ENCODE assay signal across 18 cellular contexts in the genomic region with DNA sequence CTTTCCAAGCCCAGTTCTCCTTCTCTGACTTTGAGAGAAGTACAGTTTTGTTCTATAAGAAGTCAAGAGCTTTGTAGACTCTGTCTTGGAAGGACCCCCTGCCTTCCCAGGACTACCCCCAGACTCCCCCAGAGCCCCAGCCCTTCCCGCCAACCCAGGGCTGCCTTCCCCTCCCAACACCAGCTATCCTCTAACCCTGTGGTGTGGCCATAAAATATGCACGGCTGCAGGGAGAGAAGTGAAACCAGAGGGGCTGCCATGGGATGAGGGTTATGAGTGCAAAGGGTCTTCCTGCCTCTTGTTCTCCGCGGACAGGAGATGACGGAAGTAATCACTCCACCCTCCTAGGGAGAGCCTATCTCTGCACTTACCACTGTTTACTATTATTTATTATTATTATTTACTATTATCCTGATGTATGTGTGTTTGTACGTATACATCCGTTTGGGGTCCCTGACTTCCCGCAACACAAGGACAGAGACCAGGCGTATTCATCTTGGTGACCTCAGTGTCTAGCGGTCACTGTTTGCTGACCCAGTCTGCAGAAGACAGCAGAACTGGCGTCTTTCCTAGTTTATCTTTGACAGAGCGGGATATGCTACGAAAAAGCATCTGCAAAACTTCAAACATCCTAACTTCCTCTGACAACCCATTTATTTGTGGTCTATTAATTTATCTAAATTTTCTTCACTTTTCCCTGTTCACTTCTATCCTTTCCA. TPM values are rescaled to one million over a fixed set of nuclear protein-coding genes. Genes with fewer than 3 reads are reported as not detected.
DNase-seq lines count a peak whose midpoint lies in the region; ATAC-seq and TF ChIP-seq lines count a peak whose summit lies in the region.
"Had no signal": no experiment of that assay in that cellular context is flagged by ENCODE, and none has a peak within 500 bp of the region (broad histone marks: within the 10 kb centered on the region; RNA-seq: fewer than 3 reads in every experiment).

No MANE protein-coding gene starts in this region.

- peaks cover 61% of the 10 kb centered on the region for H3K4me1 Mint-ChIP-seq in GM23338

- peaks cover 29% of the 10 kb centered on the region for H3K27me3 Mint-ChIP-seq in GM23338 (ENCODE audit: insufficient read depth, low read depth, poor library complexity)

- peaks cover 16% of the 10 kb centered on the region for H3K27me3 ChIP-seq in GM23338 (ENCODE audit: insufficient read depth)
- H3K27me3 ChIP-seq in suprapubic skin: no peaks in the 10 kb centered on the region

- H3K36me3 ChIP-seq in GM23338 (ENCODE audit: insufficient read depth) (no peaks in the 10 kb centered on the region; the same call in 1 of the 2 replicates), suprapubic skin (no peaks in the 10 kb centered on the region)
- H3K36me3 ChIP-seq: WERI-Rb-1 had no signal

- H3K4me2 ChIP-seq in GM23338: no peak overlapping the region

- no peak for TF ChIP-seq CTCF in GM23338 (conservative IDR thresholded peaks at IDR 0.05; ENCODE audit: low read depth in 2 of 2)
- TF ChIP-seq CTCF in NB4 (IDR thresholded peaks at IDR 0.05; ENCODE audit: low read depth, low read length): no peak
- no peak for TF ChIP-seq CTCF in suprapubic skin (IDR thresholded peaks at IDR 0.05)

- H2AFZ ChIP-seq in GM23338: no peak overlapping the region

- H3K4me3 ChIP-seq in GM23338 (no peak overlapping the region), NB4 (ENCODE audit: low read depth, low read length) (no peak overlapping the region), suprapubic skin (no peak overlapping the region)

- peaks cover 8% of the 10 kb centered on the region for H3F3A ChIP-seq in GM23338 (replicated peaks; ENCODE audit: low read depth)

- H3K9me3 ChIP-seq in suprapubic skin: no peaks in the 10 kb centered on the region

- no peaks in the 10 kb centered on the region for H3K9me3 Mint-ChIP-seq in GM23338
- H3K9me3 Mint-ChIP-seq: activated CD4-positive, alpha-beta memory T cell treated with anti-CD3 and anti-CD28 coated beads for 36 hours; activated naive CD4-positive, alpha-beta T cell treated with anti-CD3 and anti-CD28 coated beads, Interleukin-2, amount 10 ng/mL, durations not matched to agents 7 days and 5 days had no signal

- no peak for TF ChIP-seq EP300 in suprapubic skin (IDR thresholded peaks at IDR 0.05)

- 0 out of 2 replicates have a peak overlapping the region, but pooled peaks have one; percentile 17 for H3K27ac Mint-ChIP-seq in GM23338
- H3K27ac Mint-ChIP-seq: activated CD4-positive, alpha-beta memory T cell treated with anti-CD3 and anti-CD28 coated beads for 36 hours; activated naive CD4-positive, alpha-beta T cell treated with anti-CD3 and anti-CD28 coated beads, Interleukin-2, amount 10 ng/mL, durations not matched to agents 7 days and 5 days had no signal

- no peaks in the 10 kb centered on the region for H3K9me2 ChIP-seq in GM23338 (ENCODE audit: insufficient read depth)

- 84% methylated on average over 13 of the region's 13 CpGs for WGBS in suprapubic skin

- H3K4me1 ChIP-seq in GM23338 (ENCODE audit: insufficient read depth) (peaks cover 49% of the 10 kb centered on the region), suprapubic skin (peaks cover 77% of the 10 kb centered on the region)

- no peak for ATAC-seq in GM23338
- ATAC-seq: sciatic nerve had no signal

- H4K20me1 ChIP-seq in GM23338 (replicated peaks; ENCODE audit: insufficient read depth): no peaks in the 10 kb centered on the region

- H3K27ac ChIP-seq in GM23338 (ENCODE audit: low read depth) (no peak overlapping the region), suprapubic skin (peak overlapping the region; percentile 42)
- H3K27ac ChIP-seq: WERI-Rb-1 had no signal

- H3K36me3 Mint-ChIP-seq in GM23338 (ENCODE audit: low read depth): peaks cover under 1% of the 10 kb centered on the region; the same call in 1 of the 3 replicates
- H3K36me3 Mint-ChIP-seq: activated CD4-positive, alpha-beta memory T cell treated with anti-CD3 and anti-CD28 coated beads for 36 hours; activated naive CD4-positive, alpha-beta T cell treated with anti-CD3 and anti-CD28 coated beads, Interleukin-2, amount 10 ng/mL, durations not matched to agents 7 days and 5 days had no signal

- no peak overlapping the region for H3K4me3 Mint-ChIP-seq in GM23338
- H3K4me3 Mint-ChIP-seq: activated CD4-positive, alpha-beta memory T cell treated with anti-CD3 and anti-CD28 coated beads for 36 hours; activated naive CD4-positive, alpha-beta T cell treated with anti-CD3 and anti-CD28 coated beads, Interleukin-2, amount 10 ng/mL, durations not matched to agents 7 days and 5 days had no signal

- DNase-seq in GM23338 (ENCODE audit: low spot score) (no peak), NB4 (ENCODE audit: low read depth) (peak; percentile 47), globus pallidus (ENCODE audit: low spot score) (peak; percentile 24), suprapubic skin (ENCODE audit: low spot score in 2 of 2) (no peak), OCI-M2 (lab: John Stamatoyannopoulos, UW; ENCODE audit: unreplicated experiment) (no peak)
- no peak for DNase-seq in stimulated activated naive CD4-positive, alpha-beta T cell treated with Interleukin-2 at 50 U/mL for 16 hours (lab: John Stamatoyannopoulos, UW)
- DNase-seq in activated T-cell treated with anti-CD3 and anti-CD28 coated beads, Interleukin-2, amount 50 U/mL, for 1 hour: no peak
- DNase-seq: activated CD4-positive, alpha-beta memory T cell treated with anti-CD3 and anti-CD28 coated beads for 36 hours; activated naive CD4-positive, alpha-beta T cell treated with anti-CD3 and anti-CD28 coated beads, Interleukin-2, amount 10 ng/mL, durations not matched to agents 7 days and 5 days; cerebellar nuclear complex; effector memory CD4-positive, alpha-beta T cell; NCI-H1694 treated with DMSO at 0.1 percent for 48 hours; NCI-H226; NK-92 treated with Interleukin-12 subunit alpha and Interleukin-12 subunit beta, amount 100 ng/mL, for 24 hours; Right ventricle myocardium superior; WERI-Rb-1 had no signal

- TF ChIP-seq POLR2A in NB4 (IDR thresholded peaks at IDR 0.05; ENCODE audit: extremely low read depth, insufficient read length): no peak
- TF ChIP-seq POLR2A in suprapubic skin (IDR thresholded peaks at IDR 0.05): no peak

- H3K79me2 ChIP-seq in GM23338 (replicated peaks; ENCODE audit: insufficient read depth): peaks cover 13% of the 10 kb centered on the region

TF ChIP-seq in GM23338, 12 proteins besides CTCF, POLR2A, EP300 and RAD21 (continues in another document):
- no peak for TF ChIP-seq ZNF331 (CRISPR knock-in tag; IDR thresholded peaks at IDR 0.05; ENCODE audit: low read depth)
- TF ChIP-seq EZH2 (IDR thresholded peaks at IDR 0.05; ENCODE audit: low read depth, unreplicated experiment): no peak
- no peak for TF ChIP-seq NANOG (IDR thresholded peaks at IDR 0.05; ENCODE audit: borderline replicate concordance)
- TF ChIP-seq POLR2AphosphoS5 (IDR thresholded peaks at IDR 0.05; ENCODE audit: low read depth): no peak
- TF ChIP-seq STAT1 (IDR thresholded peaks at IDR 0.05; ENCODE audit: unreplicated experiment): no peak
- TF ChIP-seq, protein P1, sequence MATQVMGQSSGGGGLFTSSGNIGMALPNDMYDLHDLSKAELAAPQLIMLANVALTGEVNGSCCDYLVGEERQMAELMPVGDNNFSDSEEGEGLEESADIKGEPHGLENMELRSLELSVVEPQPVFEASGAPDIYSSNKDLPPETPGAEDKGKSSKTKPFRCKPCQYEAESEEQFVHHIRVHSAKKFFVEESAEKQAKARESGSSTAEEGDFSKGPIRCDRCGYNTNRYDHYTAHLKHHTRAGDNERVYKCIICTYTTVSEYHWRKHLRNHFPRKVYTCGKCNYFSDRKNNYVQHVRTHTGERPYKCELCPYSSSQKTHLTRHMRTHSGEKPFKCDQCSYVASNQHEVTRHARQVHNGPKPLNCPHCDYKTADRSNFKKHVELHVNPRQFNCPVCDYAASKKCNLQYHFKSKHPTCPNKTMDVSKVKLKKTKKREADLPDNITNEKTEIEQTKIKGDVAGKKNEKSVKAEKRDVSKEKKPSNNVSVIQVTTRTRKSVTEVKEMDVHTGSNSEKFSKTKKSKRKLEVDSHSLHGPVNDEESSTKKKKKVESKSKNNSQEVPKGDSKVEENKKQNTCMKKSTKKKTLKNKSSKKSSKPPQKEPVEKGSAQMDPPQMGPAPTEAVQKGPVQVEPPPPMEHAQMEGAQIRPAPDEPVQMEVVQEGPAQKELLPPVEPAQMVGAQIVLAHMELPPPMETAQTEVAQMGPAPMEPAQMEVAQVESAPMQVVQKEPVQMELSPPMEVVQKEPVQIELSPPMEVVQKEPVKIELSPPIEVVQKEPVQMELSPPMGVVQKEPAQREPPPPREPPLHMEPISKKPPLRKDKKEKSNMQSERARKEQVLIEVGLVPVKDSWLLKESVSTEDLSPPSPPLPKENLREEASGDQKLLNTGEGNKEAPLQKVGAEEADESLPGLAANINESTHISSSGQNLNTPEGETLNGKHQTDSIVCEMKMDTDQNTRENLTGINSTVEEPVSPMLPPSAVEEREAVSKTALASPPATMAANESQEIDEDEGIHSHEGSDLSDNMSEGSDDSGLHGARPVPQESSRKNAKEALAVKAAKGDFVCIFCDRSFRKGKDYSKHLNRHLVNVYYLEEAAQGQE (IDR thresholded peaks at IDR 0.05; ENCODE audit: unreplicated experiment): no peak
- TF ChIP-seq, protein P2, sequence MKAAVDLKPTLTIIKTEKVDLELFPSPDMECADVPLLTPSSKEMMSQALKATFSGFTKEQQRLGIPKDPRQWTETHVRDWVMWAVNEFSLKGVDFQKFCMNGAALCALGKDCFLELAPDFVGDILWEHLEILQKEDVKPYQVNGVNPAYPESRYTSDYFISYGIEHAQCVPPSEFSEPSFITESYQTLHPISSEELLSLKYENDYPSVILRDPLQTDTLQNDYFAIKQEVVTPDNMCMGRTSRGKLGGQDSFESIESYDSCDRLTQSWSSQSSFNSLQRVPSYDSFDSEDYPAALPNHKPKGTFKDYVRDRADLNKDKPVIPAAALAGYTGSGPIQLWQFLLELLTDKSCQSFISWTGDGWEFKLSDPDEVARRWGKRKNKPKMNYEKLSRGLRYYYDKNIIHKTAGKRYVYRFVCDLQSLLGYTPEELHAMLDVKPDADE (IDR thresholded peaks at IDR 0.05): no peak
- TF ChIP-seq JUNB (IDR thresholded peaks at IDR 0.05; ENCODE audit: unreplicated experiment): no peak
- TF ChIP-seq EZH2phosphoT487 (IDR thresholded peaks at IDR 0.05; ENCODE audit: unreplicated experiment): no peak
- no peak for TF ChIP-seq CREB1 (CRISPR knock-in tag; IDR thresholded peaks at IDR 0.05; ENCODE audit: low read depth)

RNA-seq across cellular contexts. Expression of a gene that starts 3.5 kb away (rescaled TPM):
- total RNA-seq in GM23338 (2014; rRNA removed; shearing (Covaris generic)): 125 and 134 TPM in 2 replicates
- polyA plus RNA-seq in GM23338 (2016; fragmentation: Nextera tagmentation; extraction: Ambion mirVana): 34.0 and 37.1 TPM in 2 replicates
- total RNA-seq in suprapubic skin: 100 to 1,000 TPM in 1 of 4 donors, 10 to 100 TPM in 3; 74.2 to 143 (median 93.7) TPM
- total RNA-seq: Right ventricle myocardium superior; T-helper 1 cell treated with Interleukin-12 subunit alpha and Interleukin-12 subunit beta and Interleukin-4 antibody, amounts not matched to agents 30 ng/mL and 1 ng/mL, for 36 hours had no signal

RNA-seq across cellular contexts. Expression of a gene that starts 5.1 kb away (rescaled TPM):
- total RNA-seq in GM23338 (2014; rRNA removed; shearing (Covaris generic)): 6.8 and 7.1 TPM in 2 replicates
- polyA plus RNA-seq in GM23338 (2016; fragmentation: Nextera tagmentation; extraction: Ambion mirVana): 6.1 and 10.5 TPM in 2 replicates
- total RNA-seq in suprapubic skin: 100 to 1,000 TPM; 157 to 297 (median 204) TPM

RNA-seq across cellular contexts. Expression of a gene that starts 37.0 kb away (rescaled TPM):
- total RNA-seq in GM23338 (2014; rRNA removed; shearing (Covaris generic)): 36.7 and 43.4 TPM in 2 replicates
- polyA plus RNA-seq in GM23338 (2016; fragmentation: Nextera tagmentation; extraction: Ambion mirVana): 24.3 and 28.5 TPM in 2 replicates
- 100 to 1,000 TPM; 276 to 352 (median 281) TPM for total RNA-seq in suprapubic skin

Comparison
In these comparisons a context has a peak if more than half of its experiments do, and no peak if none do; other contexts are left out.
1. DNase-seq: peak in NB4 (single experiment) and globus pallidus (single experiment); none in GM23338 (single experiment), suprapubic skin (0 of 2), OCI-M2 (single experiment), stimulated activated naive CD4-positive, alpha-beta T cell treated with Interleukin-2 at 50 U/mL for 16 hours (single experiment) and activated T-cell treated with anti-CD3 and anti-CD28 coated beads, Interleukin-2, amount 50 U/mL, for 1 hour (single experiment).
2. RNA of a gene that starts 5.1 kb away (total RNA-seq): 157 to 297 TPM in suprapubic skin; 6.8 to 7.1 TPM in GM23338; every median in the first group is over 10 times any median in the second.